ENCODE assay signal across 21 cellular contexts in the genomic region with DNA sequence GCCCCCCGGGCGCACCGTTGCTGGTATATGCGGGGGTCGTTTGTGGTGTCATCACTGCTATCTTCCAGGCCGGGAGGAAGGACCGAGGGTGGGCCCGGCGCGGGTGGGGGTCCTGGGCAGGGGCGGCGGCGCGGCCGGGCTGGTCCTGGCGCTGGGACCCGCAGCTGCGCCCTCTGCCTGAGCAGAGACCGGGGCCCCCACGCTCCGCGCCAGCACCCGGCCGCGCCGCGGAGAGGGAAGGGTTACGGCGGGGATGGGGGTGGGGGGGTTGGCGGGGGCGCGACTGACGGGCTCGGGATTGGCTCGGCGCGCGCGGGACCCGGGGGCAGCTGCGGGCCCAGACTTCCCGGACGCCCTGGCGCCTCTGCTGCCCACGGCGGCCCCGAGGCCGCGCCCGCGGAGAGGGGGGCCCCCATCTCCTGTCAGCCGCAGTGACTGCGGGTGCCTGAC. TPM values are rescaled to one million over a fixed set of nuclear protein-coding genes. Genes with fewer than 3 reads are reported as not detected.
DNase-seq lines count a peak whose midpoint lies in the region; ATAC-seq and TF ChIP-seq lines count a peak whose summit lies in the region.
"Had no signal": no experiment of that assay in that cellular context is flagged by ENCODE, and none has a peak within 500 bp of the region (broad histone marks: within the 10 kb centered on the region; RNA-seq: fewer than 3 reads in every experiment).

No MANE protein-coding gene starts in this region.

- H3K27me3 ChIP-seq in right atrium auricular region: no peaks in the 10 kb centered on the region
- H3K27me3 ChIP-seq in testis: no peaks in the 10 kb centered on the region

- H3K4me3 ChIP-seq in right atrium auricular region: peak overlapping the region; percentile 30 to 44
- H3K4me3 ChIP-seq in testis: no peak overlapping the region
- H3K4me3 ChIP-seq: A549 had no signal

- H3K4me1 ChIP-seq in right atrium auricular region (peaks cover 0 to 29% of the 10 kb centered on the region in 2 donors), testis (peaks cover 15% of the 10 kb centered on the region)

- H3K9me3 ChIP-seq in right atrium auricular region (no peaks in the 10 kb centered on the region), testis (no peaks in the 10 kb centered on the region)
- H3K9me3 ChIP-seq: A549 had no signal

- 11% methylated on average over 36 of the region's 53 CpGs; no CpG with 5 or more reads in 1 of the 2 donors for WGBS in testis, 2 donors

- H3K27ac ChIP-seq in right atrium auricular region: no peak overlapping the region
- no peak overlapping the region for H3K27ac ChIP-seq in testis
- H3K27ac ChIP-seq: HL-60 had no signal

- peak; percentile 13 for DNase-seq in activated T-cell treated with anti-CD3 and anti-CD28 coated beads, Interleukin-2, amount 50 U/mL, for 1 hour
- DNase-seq in activated T-cell treated with anti-CD3 and anti-CD28 coated beads for 4 hours (no peak), SK-N-DZ (ENCODE audit: low spot score) (peak; percentile 16), right atrium auricular region (ENCODE audit: low spot score) (peak; percentile 40), testis (peak; percentile 8), EL (no peak)
- DNase-seq: COR-L47; effector memory CD4-positive, alpha-beta T cell; HFFc6; KG1; NCI-H1092 treated with DMSO at 0.1 percent for 48 hours; NCI-H226; NK-92 treated with Interleukin-12 subunit alpha and Interleukin-12 subunit beta, amount 100 ng/mL, for 24 hours; stimulated activated CD4-positive, alpha-beta T cell treated with anti-CD3 and anti-CD28 coated beads, Interleukin-4, amount 100 ng/mL, for 1 hour; trophoblast cell had no signal

- H3K36me3 ChIP-seq in right atrium auricular region (no peaks in the 10 kb centered on the region), testis (ENCODE audit: low read depth, missing control alignments) (no peaks in the 10 kb centered on the region)

- TF ChIP-seq CTCF in right atrium auricular region (IDR thresholded peaks at IDR 0.05) (no peak), testis (IDR thresholded peaks at IDR 0.05) (no peak)

- ATAC-seq in HG02852 (IDR thresholded peaks at IDR 0.05; ENCODE audit: unreplicated experiment) (no peak), HG02759 (IDR thresholded peaks at IDR 0.05; ENCODE audit: unreplicated experiment) (no peak)
- ATAC-seq: activated CD4-positive, CD25-positive, alpha-beta regulatory T cell treated with anti-CD3 and anti-CD28 coated beads, Interleukin-2, amount 50 U/mL, for 24 hours; sciatic nerve had no signal

- no peak for TF ChIP-seq POLR2A in testis (IDR thresholded peaks at IDR 0.05)

- intact Hi-C loops in testis (cut with DNase I; ENCODE audit: low total_unique reads): loop anchor here (10.0 kb wide), 1 partner anchor 65 kb away; no protein-coding TSS in a partner anchor

RNA-seq across cellular contexts. Expression of a gene that starts 13.8 kb away (rescaled TPM):
- polyA plus RNA-seq in SK-N-DZ (2014; cell fraction: cytosol; rRNA removed): 123 and 149 TPM in 2 replicates
- polyA plus RNA-seq in SK-N-DZ (2014; cell fraction: nucleus; rRNA removed): 494 and 564 TPM in 2 replicates
- total RNA-seq in right atrium auricular region: 1 to 10 TPM; 2.7 to 6.4 TPM
- 10 to 100 TPM; 36.9 to 47.2 TPM for total RNA-seq in testis
- 7.9 TPM for polyA plus RNA-seq in testis (ENCODE audit: insufficient read depth, low read depth, low replicate concordance)

RNA-seq across cellular contexts. Expression of a gene that starts 49.2 kb away (rescaled TPM):
- 118 and 119 TPM in 2 replicates for polyA plus RNA-seq in SK-N-DZ (2014; cell fraction: cytosol; rRNA removed)
- polyA plus RNA-seq in SK-N-DZ (2014; cell fraction: nucleus; rRNA removed): 98.3 and 122 TPM in 2 replicates
- total RNA-seq in right atrium auricular region (10 to 100 TPM; 29.5 to 38.8 TPM), testis (10 to 100 TPM; 82.5 to 94.0 TPM)
- 78.3 TPM for polyA plus RNA-seq in testis (ENCODE audit: insufficient read depth, low read depth, low replicate concordance)

RNA-seq across cellular contexts. Expression of a gene that starts 50.5 kb away (rescaled TPM):
- 17.9 and 35.0 TPM in 2 replicates for polyA plus RNA-seq in SK-N-DZ (2014; cell fraction: cytosol; rRNA removed)
- 656 and 724 TPM in 2 replicates for polyA plus RNA-seq in SK-N-DZ (2014; cell fraction: nucleus; rRNA removed)
- total RNA-seq in right atrium auricular region (1 to 10 TPM; 2.4 to 2.9 TPM), testis (10 to 100 TPM; 34.9 to 36.4 TPM)
- polyA plus RNA-seq in testis (ENCODE audit: insufficient read depth, low read depth, low replicate concordance): 16.0 TPM

RNA-seq across cellular contexts. Expression of a gene that starts 56.4 kb away (rescaled TPM):
- polyA plus RNA-seq in SK-N-DZ (2014; cell fraction: cytosol; rRNA removed): 0.06 TPM in 1 of 2 replicates, not detected in the other
- 0.08 and 0.60 TPM in 2 replicates for polyA plus RNA-seq in SK-N-DZ (2014; cell fraction: nucleus; rRNA removed)
- total RNA-seq in right atrium auricular region (under 1 TPM in 1 of 2 donors, not detected in 1; 0.59 TPM), testis (under 1 TPM; 0.47 to 0.56 TPM)
- polyA plus RNA-seq in testis (ENCODE audit: insufficient read depth, low read depth, low replicate concordance): 0.21 TPM

Comparison
In these comparisons a context has a peak if more than half of its experiments do, and no peak if none do; other contexts are left out.
1. DNase-seq: peak in activated T-cell treated with anti-CD3 and anti-CD28 coated beads, Interleukin-2, amount 50 U/mL, for 1 hour (single experiment), SK-N-DZ (single experiment), right atrium auricular region (single experiment) and testis (single experiment); none in activated T-cell treated with anti-CD3 and anti-CD28 coated beads for 4 hours (single experiment) and EL (single experiment).
2. H3K4me3 ChIP-seq: peak in right atrium auricular region (2 of 2); none in testis (0 of 2).
3. RNA of a gene that starts 13.8 kb away (total RNA-seq): 36.9 to 47.2 TPM in testis; 2.7 to 6.4 TPM in right atrium auricular region; every median in the first group is over 4 times any median in the second.
4. RNA of a gene that starts 50.5 kb away (total RNA-seq): 34.9 to 36.4 TPM in testis; 2.4 to 2.9 TPM in right atrium auricular region; every median in the first group is over 4 times any median in the second.